21 cellular contexts compared by ENCODE assay signal in the genomic region with DNA sequence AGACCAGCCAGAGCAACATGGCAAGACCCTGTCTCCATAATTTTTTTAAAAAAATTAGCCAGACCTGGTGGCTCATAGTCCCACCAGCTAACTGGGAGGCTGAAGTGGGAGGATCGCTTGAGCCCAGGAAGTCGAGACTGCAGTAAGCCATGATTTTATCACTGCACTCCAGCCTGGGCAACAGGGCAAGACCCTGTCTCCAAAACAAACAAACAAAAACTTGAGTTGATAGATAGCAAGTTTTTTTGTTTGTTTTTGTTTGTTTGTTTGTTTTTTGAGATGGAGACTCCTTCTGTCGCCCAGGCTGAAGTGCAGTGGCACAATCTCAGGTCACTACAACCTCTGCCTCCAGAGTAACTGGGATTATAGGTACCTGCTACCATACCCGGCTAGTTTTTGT. TPM values are rescaled to one million over a fixed set of nuclear protein-coding genes. Genes with fewer than 3 reads are reported as not detected.
DNase-seq lines count a peak whose midpoint lies in the region; ATAC-seq, FAIRE-seq and TF ChIP-seq lines count a peak whose summit lies in the region.
"Had no signal": no experiment of that assay in that cellular context is flagged by ENCODE, and none has a peak within 500 bp of the region (broad histone marks: within the 10 kb centered on the region; RNA-seq: fewer than 3 reads in every experiment).

No MANE protein-coding gene starts in this region.

- WGBS in K562 (ENCODE audit: insufficient coverage, low coverage, missing lambda C conversion rate), result 43% methylated on average over 4 of the region's 4 CpGs
- 97 to 98% methylated on average over 4 of the region's 4 CpGs for WGBS in esophagus squamous epithelium, 2 donors
- WGBS in transverse colon (ENCODE audit: low coverage in 1 of 2), 2 donors, result 87 to 90% methylated on average over 3 to 4 of the region's 4 CpGs
- no CpG with 5 or more reads among the region's 4 CpGs for WGBS in mesendoderm (ENCODE audit: extremely low coverage, insufficient coverage, low lambda C conversion rate)

- H2AFZ ChIP-seq in K562 (ENCODE audit: low read depth, low read length), result no peak overlapping the region
- H2AFZ ChIP-seq: GM23338 had no signal

- H3K27ac ChIP-seq in K562 (ENCODE audit: extremely low read depth, low read depth, low read length) (no peak overlapping the region), esophagus squamous epithelium (peak overlapping the region in 3 of 4 donors; percentile 37 to 67 (median 62)), transverse colon (peak overlapping the region; percentile 2 to 71 (median 54)), mesendoderm (ENCODE audit: low read depth, low read length) (no peak overlapping the region)
- H3K27ac ChIP-seq: 22Rv1, BLaER1, C4-2B had no signal

- POLR2A ChIA-PET in K562 (lab: Yijun Ruan, JAX), result interaction anchor here (1.6 kb wide), 1 partner anchor 9 kb away, joined by 4 read pairs; no protein-coding TSS in a partner anchor

- H2AK5ac ChIP-seq in mesendoderm (ENCODE audit: low read length), result no peak overlapping the region

- H3K36me3 ChIP-seq in K562 (ENCODE audit: control insufficient read depth, insufficient read depth, low read length) (no peaks in the 10 kb centered on the region), esophagus squamous epithelium (no peaks in the 10 kb centered on the region), transverse colon (no peaks in the 10 kb centered on the region), mesendoderm (ENCODE audit: control insufficient read depth, insufficient read depth, low read length) (no peaks in the 10 kb centered on the region), MG63 (no peaks in the 10 kb centered on the region)
- H3K36me3 ChIP-seq: HAP-1 had no signal

- no peak overlapping the region for H3K4me2 ChIP-seq in K562 (ENCODE audit: insufficient read depth, low read length)
- H3K4me2 ChIP-seq in mesendoderm (ENCODE audit: low read length), result no peak overlapping the region
- H3K4me2 ChIP-seq: BLaER1, GM23338 had no signal

- H3K4me3 ChIP-seq in K562 (no peak overlapping the region), esophagus squamous epithelium (no peak overlapping the region), transverse colon (no peak overlapping the region), mesendoderm (ENCODE audit: low read length) (no peak overlapping the region), MG63 (no peak overlapping the region)
- H3K4me3 ChIP-seq: BLaER1, GM12878, GM23338, HAP-1 had no signal

- H3K79me2 ChIP-seq in K562 (ENCODE audit: control insufficient read depth, insufficient read depth, low read length) (peaks cover 74% of the 10 kb centered on the region), mesendoderm (ENCODE audit: control insufficient read depth, insufficient read depth, low read length) (peaks cover 16% of the 10 kb centered on the region)

- H3K27me3 ChIP-seq in K562 (ENCODE audit: control insufficient read depth in 2 of 2, insufficient read depth in 2 of 2, low read length in 2 of 2) (no peaks in the 10 kb centered on the region), esophagus squamous epithelium (no peaks in the 10 kb centered on the region), transverse colon (no peaks in the 10 kb centered on the region), mesendoderm (ENCODE audit: insufficient read depth, low read length, poor library complexity) (no peaks in the 10 kb centered on the region), MG63 (no peaks in the 10 kb centered on the region)
- H3K27me3 ChIP-seq: BLaER1 had no signal

- no peak overlapping the region for H3K4ac ChIP-seq in mesendoderm (ENCODE audit: low read depth, low read length)

- no peak overlapping the region for H2BK15ac ChIP-seq in mesendoderm (replicated peaks; ENCODE audit: low read depth)

- no peaks in the 10 kb centered on the region for H3K9me3 ChIP-seq in K562 (replicated peaks; ENCODE audit: control insufficient read depth, insufficient read depth, low read depth, low read length)
- no peaks in the 10 kb centered on the region for H3K9me3 ChIP-seq in esophagus squamous epithelium
- H3K9me3 ChIP-seq in transverse colon, result no peaks in the 10 kb centered on the region
- H3K9me3 ChIP-seq in MG63, result no peaks in the 10 kb centered on the region
- H3K9me3 ChIP-seq: Caco-2, HAP-1 had no signal

- H4K5ac ChIP-seq in mesendoderm (ENCODE audit: low read length), result no peak overlapping the region

- no peak for TF ChIP-seq EP300 in K562 (IDR thresholded peaks at IDR 0.05; ENCODE audit: low read length)
- TF ChIP-seq EP300 in transverse colon (IDR thresholded peaks at IDR 0.05; ENCODE audit: low read depth), result no peak

- CTCF ChIA-PET in K562 (lab: Yijun Ruan, JAX; ENCODE audit: low intra/inter-chr PET ratio), result no interaction called here

- TF ChIP-seq CTCF in K562 (IDR thresholded peaks at IDR 0.05 in 2 of 3, conservative IDR thresholded peaks at IDR 0.05 in 1 of 3; ENCODE audit: insufficient read depth in 2 of 3, low read depth in 1 of 3, low read length in 3 of 3), result no peak
- TF ChIP-seq CTCF in esophagus squamous epithelium (IDR thresholded peaks at IDR 0.05), result no peak
- no peak for TF ChIP-seq CTCF in transverse colon (IDR thresholded peaks at IDR 0.05)

- H3K18ac ChIP-seq in mesendoderm (ENCODE audit: low read length), result no peak overlapping the region

- in situ Hi-C loops in K562 (cut with MboI), result no loop called here
- in situ Hi-C loops in transverse colon (cut with MboI; ENCODE audit: low pct_ligation_motif_present in 1 of 4, low pct_unique_long_range_greater_than_20kb in 1 of 4, low sequenced_read_pairs in 3 of 4), result no loop called here

- H3K9me1 ChIP-seq in K562 (ENCODE audit: control insufficient read depth, insufficient read depth, low read length), result no peaks in the 10 kb centered on the region

- H3K4me1 ChIP-seq in K562 (replicated peaks in 1 of 2; ENCODE audit: control insufficient read depth in 2 of 2, insufficient read depth in 2 of 2, low read length in 2 of 2) (peaks cover 0 to 4% of the 10 kb centered on the region in 2 experiments; a peak in 2 of 5 replicates), esophagus squamous epithelium (peaks cover 0 to 52% (median 6%) of the 10 kb centered on the region in 3 donors), transverse colon (peaks cover 0 to 49% (median 27%) of the 10 kb centered on the region in 4 donors), mesendoderm (ENCODE audit: control insufficient read depth, low read depth, low read length) (no peaks in the 10 kb centered on the region)
- H3K4me1 ChIP-seq: BLaER1, HAP-1 had no signal

- H4K20me1 ChIP-seq in K562 (replicated peaks; ENCODE audit: control insufficient read depth, insufficient read depth, low read length), result no peaks in the 10 kb centered on the region

- TF ChIP-seq RAD21 in K562 (CRISPR knock-in tag; conservative IDR thresholded peaks at IDR 0.05 in 1 of 2, IDR thresholded peaks at IDR 0.05 in 1 of 2), result no peak

- no peak for DNase-seq in GM18507 (ENCODE audit: extremely low spot score, insufficient read length, low read depth)
- DNase-seq in K562 (ENCODE audit: extremely low read depth in 1 of 4, low spot score in 3 of 4), result peak in 1 of 4 experiments; percentile 15
- no peak for DNase-seq in esophagus squamous epithelium (lab: John Stamatoyannopoulos, UW)
- no peak for DNase-seq in transverse colon
- no peak for DNase-seq in DMS53 treated with DMSO at 0.1 percent for 48 hours (lab: John Stamatoyannopoulos, UW; ENCODE audit: unreplicated experiment)
- no peak for DNase-seq in mesendoderm
- DNase-seq in MG63, result no peak
- DNase-seq: Caco-2; CD4-positive, CD25-positive, alpha-beta regulatory T cell; CD8-positive, alpha-beta T cell; DMS153; DMS79; EL; GDM1 had no signal

- no peak overlapping the region for H3K23ac ChIP-seq in mesendoderm (ENCODE audit: low read length)

- no peak overlapping the region for H3K56ac ChIP-seq in mesendoderm (ENCODE audit: low read length)

- no peak overlapping the region for H4K8ac ChIP-seq in mesendoderm (ENCODE audit: low read depth, low read length)

- intact Hi-C loops in K562 (cut with micrococcal nuclease) (no loop called here), esophagus squamous epithelium (cut with DNase I) (no loop called here), transverse colon (cut with DNase I; ENCODE audit: low total_unique reads) (no loop called here)

- H2BK120ac ChIP-seq in mesendoderm (ENCODE audit: low read depth, low read length), result no peak overlapping the region

- peak; percentile 33; the same call in 1 of the 3 replicates for ATAC-seq in K562
- ATAC-seq: CD8-positive, alpha-beta T cell; GM12878; GM23338 had no signal

- H3K9ac ChIP-seq in K562 (ENCODE audit: insufficient read depth in 1 of 2, low read depth in 2 of 2, low read length in 2 of 2) (no peak overlapping the region), mesendoderm (ENCODE audit: low read length) (no peak overlapping the region)
- H3K9ac ChIP-seq: BLaER1 had no signal

- FAIRE-seq in GM18507 (lab: Jason Lieb, UNC) (peak; percentile 12), K562 (lab: Jason Lieb, UNC) (no peak)
- FAIRE-seq: A204.1, GM12878 had no signal

- H2BK5ac ChIP-seq in mesendoderm (ENCODE audit: low read length), result no peak overlapping the region

- H3K79me1 ChIP-seq in mesendoderm (ENCODE audit: low read length), result peaks cover 6% of the 10 kb centered on the region

- TF ChIP-seq POLR2A in K562 (conservative IDR thresholded peaks at IDR 0.05), result no peak
- no peak for TF ChIP-seq POLR2A in esophagus squamous epithelium (IDR thresholded peaks at IDR 0.05)
- no peak for TF ChIP-seq POLR2A in transverse colon (IDR thresholded peaks at IDR 0.05)

- no TSS peak for BruUV-seq in K562 (replicated peaks; lab: Mats Ljungman, UMichigan)

RNA-seq across cellular contexts. Expression of a gene that starts 18.8 kb away (rescaled TPM):
- total RNA-seq in K562 (2011; cell fraction: chromatin; rRNA removed; ENCODE audit: low replicate concordance), result 30.6 and 57.6 TPM in 2 replicates
- 17.1 and 20.7 TPM in 2 replicates for total RNA-seq in K562 (2011; cell fraction: nucleolus; rRNA removed)
- total RNA-seq in K562 (2011; cell fraction: nucleoplasm; rRNA removed), result 25.0 and 26.9 TPM in 2 replicates
- 7.6 and 8.2 TPM in 2 replicates for total RNA-seq in K562 (2014; rRNA removed)
- total RNA-seq in K562 (2014; rRNA removed; fragmentation: Illumina TruSeq; extraction: Trizol), result 12.2 and 13.3 TPM in 2 replicates
- total RNA-seq in K562 (2015; rRNA removed; fragmentation: Illumina TruSeq; extraction: Trizol), result 13.6 and 15.3 TPM in 2 replicates
- 9.1 and 10.1 TPM in 2 replicates for total RNA-seq in K562 (2021)
- polyA plus RNA-seq in K562 (2011; rRNA removed), result 9.6 and 10.4 TPM in 2 replicates
- 1.9 and 2.0 TPM in 2 replicates for polyA plus RNA-seq in K562 (2011; cell fraction: cytosol; rRNA removed)
- polyA plus RNA-seq in K562 (2011; cell fraction: nucleus; rRNA removed), result 34.2 and 35.4 TPM in 2 replicates
- polyA plus RNA-seq in K562 (2012), result 4.5 and 7.1 TPM in 2 replicates
- polyA plus RNA-seq in K562 (2014; fragmentation: Illumina TruSeq; extraction: Trizol), result 6.6 and 8.3 TPM in 2 replicates
- 1 to 10 TPM; 1.4 to 2.0 TPM for polyA plus RNA-seq in K562 (2014; fragmentation: Nextera tagmentation; extraction: Ambion mirVana)
- polyA plus RNA-seq in K562 (2014; rRNA removed), result 4.2 and 4.3 TPM in 2 replicates
- 51.0 and 52.5 TPM in 2 replicates for polyA minus RNA-seq in K562 (2011; rRNA and poly(A)+ RNA removed)
- 10.3 and 11.6 TPM in 2 replicates for polyA minus RNA-seq in K562 (2011; cell fraction: cytosol; rRNA and poly(A)+ RNA removed)
- 62.6 and 109 TPM in 2 replicates for polyA minus RNA-seq in K562 (2011; cell fraction: nucleus; rRNA and poly(A)+ RNA removed)
- total RNA-seq in esophagus squamous epithelium, result 10 to 100 TPM; 32.8 to 98.0 (median 69.0) TPM
- total RNA-seq in transverse colon, result 100 to 1,000 TPM in 1 of 4 donors, 10 to 100 TPM in 3; 37.0 to 117 (median 68.7) TPM
- 15.0 TPM for polyA plus RNA-seq in mesendoderm (2013, experiment 1 of 2)
- polyA plus RNA-seq in mesendoderm (2013, experiment 2 of 2), result 11.9 TPM
- total RNA-seq in MG63 (2014; rRNA removed; shearing (Covaris generic); ENCODE audit: low replicate concordance), result 17.2 and 31.9 TPM in 2 replicates

RNA-seq across cellular contexts. Expression of a gene that starts 19.0 kb away (rescaled TPM):
- 60.2 and 142 TPM in 2 replicates for total RNA-seq in K562 (2011; cell fraction: chromatin; rRNA removed; ENCODE audit: low replicate concordance)
- 26.5 and 31.6 TPM in 2 replicates for total RNA-seq in K562 (2011; cell fraction: nucleolus; rRNA removed)
- 64.9 and 92.9 TPM in 2 replicates for total RNA-seq in K562 (2011; cell fraction: nucleoplasm; rRNA removed)
- total RNA-seq in K562 (2014; rRNA removed) (12.3 and 17.3 TPM in 2 replicates), K562 (2014; rRNA removed; fragmentation: Illumina TruSeq; extraction: Trizol) (24.8 and 28.4 TPM in 2 replicates), K562 (2015; rRNA removed; fragmentation: Illumina TruSeq; extraction: Trizol) (17.1 and 20.4 TPM in 2 replicates), K562 (2021) (20.6 and 22.7 TPM in 2 replicates), esophagus squamous epithelium (10 to 100 TPM; 26.1 to 48.8 (median 34.6) TPM), transverse colon (100 to 1,000 TPM in 1 of 4 donors, 10 to 100 TPM in 3; 15.3 to 105 (median 42.3) TPM)
- polyA plus RNA-seq in K562 (2011; rRNA removed) (20.6 and 25.6 TPM in 2 replicates), K562 (2014; fragmentation: Illumina TruSeq; extraction: Trizol) (9.9 TPM in 2 replicates), K562 (2014; fragmentation: Nextera tagmentation; extraction: Ambion mirVana) (10 to 100 TPM; 14.6 to 15.2 TPM), K562 (2014; rRNA removed) (11.3 and 12.3 TPM in 2 replicates)
- 4.5 and 17.6 TPM in 2 replicates for polyA plus RNA-seq in K562 (2011; cell fraction: cytosol; rRNA removed)
- 11.0 and 14.0 TPM in 2 replicates for polyA plus RNA-seq in K562 (2011; cell fraction: nucleus; rRNA removed)
- polyA plus RNA-seq in K562 (2012), result 10.4 and 11.0 TPM in 2 replicates
- polyA minus RNA-seq in K562 (2011; rRNA and poly(A)+ RNA removed), result 131 and 146 TPM in 2 replicates
- polyA minus RNA-seq in K562 (2011; cell fraction: cytosol; rRNA and poly(A)+ RNA removed), result 15.7 and 16.8 TPM in 2 replicates
- polyA minus RNA-seq in K562 (2011; cell fraction: nucleus; rRNA and poly(A)+ RNA removed), result 52.0 and 80.2 TPM in 2 replicates
- polyA plus RNA-seq in mesendoderm (2013, experiment 1 of 2), result 11.9 TPM
- 11.9 TPM for polyA plus RNA-seq in mesendoderm (2013, experiment 2 of 2)
- 14.5 and 19.2 TPM in 2 replicates for total RNA-seq in MG63 (2014; rRNA removed; shearing (Covaris generic); ENCODE audit: low replicate concordance)

Comparison
In these comparisons a context has a peak if more than half of its experiments do, and no peak if none do; other contexts are left out.
1. H3K27ac ChIP-seq: peak in esophagus squamous epithelium (3 of 4) and transverse colon (4 of 4); none in K562 (single experiment) and mesendoderm (single experiment).